ENCODE assay signal across 8 cellular contexts in the genomic region with DNA sequence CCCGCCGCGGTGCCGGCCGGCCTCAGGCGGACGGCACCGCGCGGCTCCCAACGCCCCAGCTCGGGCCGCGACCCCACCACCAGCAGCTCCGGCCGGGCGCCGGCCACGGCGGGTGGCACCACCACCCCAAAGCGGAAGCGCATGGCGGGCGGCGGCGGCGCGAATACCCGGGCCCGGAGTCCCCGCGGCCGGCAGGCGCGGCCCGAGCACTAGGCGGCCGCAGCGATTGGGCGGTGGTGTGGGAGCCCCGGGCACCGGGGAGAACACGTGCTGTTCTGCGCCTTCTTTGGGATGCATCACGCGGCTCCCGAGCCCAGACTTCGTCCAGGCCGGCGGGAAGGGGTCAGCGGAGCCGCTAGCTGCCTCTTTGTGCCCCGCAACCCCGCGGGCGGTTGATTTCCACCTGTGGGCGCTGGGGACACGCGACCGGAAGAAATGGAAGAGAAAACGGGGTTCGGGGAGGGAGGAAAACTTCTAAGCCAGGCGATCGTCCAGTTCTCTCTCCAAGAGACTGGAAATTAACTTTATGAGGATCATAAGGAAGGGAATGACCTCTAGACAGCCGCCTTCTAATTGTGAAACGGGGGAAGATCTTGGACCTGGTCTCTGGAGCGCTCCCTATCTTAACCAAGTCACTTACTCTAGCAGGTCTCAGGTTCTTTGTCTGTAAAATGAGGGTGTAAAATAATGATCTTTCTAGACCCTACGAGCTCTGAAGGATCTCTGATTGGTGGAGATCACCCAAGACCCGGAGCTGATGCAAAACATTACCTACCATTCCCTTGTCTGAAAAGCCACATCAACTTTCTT. TPM values are rescaled to one million over a fixed set of nuclear protein-coding genes. Genes with fewer than 3 reads are reported as not detected.
DNase-seq lines count a peak whose midpoint lies in the region; ATAC-seq and TF ChIP-seq lines count a peak whose summit lies in the region.

A gene (minus strand): TSS at position 165 of the 810 bp plus-strand sequence. CDS start 22 bp downstream, at position 143.

- DNase-seq in DMS79 treated with DMSO at 0.1 percent for 48 hours (lab: John Stamatoyannopoulos, UW) (peak; percentile 85), HuH-7 (ENCODE audit: low spot score) (peak; percentile 78), RPMI7951 (ENCODE audit: low read depth) (peak; percentile 88), fibroblast of the conjunctiva (ENCODE audit: low read depth) (peak; percentile 47)
- peak; percentile 44 for DNase-seq in activated T-helper 9 cell treated with anti-CD3 and anti-CD28 coated beads, Interleukin-2, amount 50 U/mL, for 16 hours (ENCODE audit: low read depth)

- TF ChIP-seq RAD21 in neural cell (conservative IDR thresholded peaks at IDR 0.05): no peak

- H3K27me3 ChIP-seq in neural cell (ENCODE audit: insufficient read depth, low read depth, low read length) (no peaks in the 10 kb centered on the region), subcutaneous abdominal adipose tissue (ENCODE audit: control insufficient read depth in 5 of 5, insufficient read depth in 4 of 5, low read length in 5 of 5) (no peaks in the 10 kb centered on the region)

- H3K79me2 ChIP-seq in neural cell (replicated peaks; ENCODE audit: insufficient read depth, low read length): peaks cover 16% of the 10 kb centered on the region

- peak within 1 kb of the TSS; percentile 89 for H3K27ac ChIP-seq in neural cell (ENCODE audit: low read length)
- H3K27ac ChIP-seq in subcutaneous abdominal adipose tissue (ENCODE audit: low read depth, low read length): peak within 1 kb of the TSS; percentile 98

- no peak for TF ChIP-seq EP300 in neural cell (conservative IDR thresholded peaks at IDR 0.05; ENCODE audit: poor library complexity, severe bottlenecking)

- peak; percentile 87 for ATAC-seq in GM21526 (IDR thresholded peaks at IDR 0.05; ENCODE audit: low FRiP score, unreplicated experiment)

- H3K9me2 ChIP-seq in neural cell (ENCODE audit: insufficient read depth, low read length): no peaks in the 10 kb centered on the region

- H3K4me2 ChIP-seq in neural cell (ENCODE audit: low read length): peak within 1 kb of the TSS; percentile 69

- H2AFZ ChIP-seq in neural cell (ENCODE audit: low read depth, low read length): peak within 1 kb of the TSS; percentile 82

- no peaks in the 10 kb centered on the region for H3K9me3 ChIP-seq in neural cell (ENCODE audit: low read length)
- H3K9me3 ChIP-seq in subcutaneous abdominal adipose tissue (ENCODE audit: control insufficient read depth in 5 of 5, low read length in 5 of 5): no peaks in the 10 kb centered on the region

- H3F3A ChIP-seq in neural cell (ENCODE audit: insufficient read depth, low read length, poor library complexity, severe bottlenecking): peaks cover 10% of the 10 kb centered on the region

- H3K36me3 ChIP-seq in neural cell (ENCODE audit: insufficient read depth, low read length): no peaks in the 10 kb centered on the region
- no peaks in the 10 kb centered on the region for H3K36me3 ChIP-seq in subcutaneous abdominal adipose tissue (ENCODE audit: control insufficient read depth in 5 of 5, insufficient read depth in 5 of 5, low read length in 5 of 5)

- TF ChIP-seq CTCF in neural cell (IDR thresholded peaks at IDR 0.05; ENCODE audit: poor library complexity, severe bottlenecking): peak; percentile 37

- H4K20me1 ChIP-seq in neural cell (ENCODE audit: insufficient read depth): no peaks in the 10 kb centered on the region

- H3K4me1 ChIP-seq in subcutaneous abdominal adipose tissue (ENCODE audit: control insufficient read depth in 5 of 5, insufficient read depth in 5 of 5, low read length in 5 of 5): peaks cover 0 to 40% (median 18%) of the 10 kb centered on the region in 5 donors

- H3K9ac ChIP-seq in neural cell (ENCODE audit: low read length): peak within 1 kb of the TSS; percentile 91
- peak within 1 kb of the TSS; percentile 81 to 96 (median 91) for H3K9ac ChIP-seq in subcutaneous abdominal adipose tissue (ENCODE audit: low read length in 5 of 5)

- H3K4me3 ChIP-seq in neural cell (ENCODE audit: low read length) (peak within 1 kb of the TSS; percentile 86), subcutaneous abdominal adipose tissue (ENCODE audit: low read depth in 1 of 5, low read length in 5 of 5) (peak within 1 kb of the TSS; percentile 68 to 81 (median 74))

TF ChIP-seq in neural cell, 6 proteins besides CTCF, POLR2A, EP300 and RAD21:
- TF ChIP-seq MXI1 (conservative IDR thresholded peaks at IDR 0.05; ENCODE audit: poor library complexity, severe bottlenecking): peak; percentile 75
- TF ChIP-seq EZH2 (IDR thresholded peaks at IDR 0.05; ENCODE audit: borderline replicate concordance, insufficient read depth, low read length, poor library complexity, severe bottlenecking): no peak
- TF ChIP-seq TAF1 (IDR thresholded peaks at IDR 0.05; ENCODE audit: low read depth): peak; percentile 30
- TF ChIP-seq, protein P1, sequence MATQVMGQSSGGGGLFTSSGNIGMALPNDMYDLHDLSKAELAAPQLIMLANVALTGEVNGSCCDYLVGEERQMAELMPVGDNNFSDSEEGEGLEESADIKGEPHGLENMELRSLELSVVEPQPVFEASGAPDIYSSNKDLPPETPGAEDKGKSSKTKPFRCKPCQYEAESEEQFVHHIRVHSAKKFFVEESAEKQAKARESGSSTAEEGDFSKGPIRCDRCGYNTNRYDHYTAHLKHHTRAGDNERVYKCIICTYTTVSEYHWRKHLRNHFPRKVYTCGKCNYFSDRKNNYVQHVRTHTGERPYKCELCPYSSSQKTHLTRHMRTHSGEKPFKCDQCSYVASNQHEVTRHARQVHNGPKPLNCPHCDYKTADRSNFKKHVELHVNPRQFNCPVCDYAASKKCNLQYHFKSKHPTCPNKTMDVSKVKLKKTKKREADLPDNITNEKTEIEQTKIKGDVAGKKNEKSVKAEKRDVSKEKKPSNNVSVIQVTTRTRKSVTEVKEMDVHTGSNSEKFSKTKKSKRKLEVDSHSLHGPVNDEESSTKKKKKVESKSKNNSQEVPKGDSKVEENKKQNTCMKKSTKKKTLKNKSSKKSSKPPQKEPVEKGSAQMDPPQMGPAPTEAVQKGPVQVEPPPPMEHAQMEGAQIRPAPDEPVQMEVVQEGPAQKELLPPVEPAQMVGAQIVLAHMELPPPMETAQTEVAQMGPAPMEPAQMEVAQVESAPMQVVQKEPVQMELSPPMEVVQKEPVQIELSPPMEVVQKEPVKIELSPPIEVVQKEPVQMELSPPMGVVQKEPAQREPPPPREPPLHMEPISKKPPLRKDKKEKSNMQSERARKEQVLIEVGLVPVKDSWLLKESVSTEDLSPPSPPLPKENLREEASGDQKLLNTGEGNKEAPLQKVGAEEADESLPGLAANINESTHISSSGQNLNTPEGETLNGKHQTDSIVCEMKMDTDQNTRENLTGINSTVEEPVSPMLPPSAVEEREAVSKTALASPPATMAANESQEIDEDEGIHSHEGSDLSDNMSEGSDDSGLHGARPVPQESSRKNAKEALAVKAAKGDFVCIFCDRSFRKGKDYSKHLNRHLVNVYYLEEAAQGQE (IDR thresholded peaks at IDR 0.05; ENCODE audit: borderline replicate concordance): peak; percentile 52
- peak; percentile 47 for TF ChIP-seq POLR2AphosphoS5 (IDR thresholded peaks at IDR 0.05)
- peak; percentile 8 for TF ChIP-seq SMC3 (conservative IDR thresholded peaks at IDR 0.05; ENCODE audit: poor library complexity)

RNA-seq across cellular contexts. Expression of the gene that starts here (rescaled TPM):
- total RNA-seq in RPMI7951 (2014; rRNA removed; shearing (Covaris generic)): 6.6 and 7.1 TPM in 2 replicates
- 12.6 and 15.4 TPM in 2 replicates for polyA plus RNA-seq in neural cell
- polyA minus RNA-seq in neural cell: 23.4 and 27.1 TPM in 2 replicates

Comparison
In these comparisons a context has a peak if more than half of its experiments do, and no peak if none do; other contexts are left out.
1. Peak in every context shown above with its lines: DNase-seq, ATAC-seq, H3K4me3 ChIP-seq and H3K27ac ChIP-seq.